In genomic region chr17:80058311-80058955, GRCh38 we compare ENCODE assay signal across 23 cellular contexts. TPM values are rescaled to one million over a fixed set of nuclear protein-coding genes. Genes with fewer than 3 reads are reported as not detected.
DNase-seq lines count a peak whose midpoint lies in the region; ATAC-seq, FAIRE-seq and TF ChIP-seq lines count a peak whose summit lies in the region.
"Had no signal": no experiment of that assay in that cellular context is flagged by ENCODE, and none has a peak within 500 bp of the region (broad histone marks: within the 10 kb centered on the region; RNA-seq: fewer than 3 reads in every experiment).

No MANE protein-coding gene starts in this region.

- peak overlapping the region in 1 of 2 donors; percentile 41 for H3K27ac ChIP-seq in kidney (ENCODE audit: low read depth in 2 of 2, low read length in 2 of 2)
- H3K27ac ChIP-seq: A549 had no signal

- no peak overlapping the region for H3K4me3 ChIP-seq in kidney (ENCODE audit: low read length in 2 of 2)
- H3K4me3 ChIP-seq: A549, GM23338 had no signal

- H3K4me1 ChIP-seq in kidney (ENCODE audit: control insufficient read depth in 1 of 2, insufficient read depth in 1 of 2, low read depth in 1 of 2, low read length in 2 of 2) = peaks cover 6 to 11% of the 10 kb centered on the region in 2 donors

- H3K4me3 Mint-ChIP-seq in T-helper 17 cell = no peak overlapping the region
- H3K4me3 Mint-ChIP-seq: CD4-positive, alpha-beta memory T cell; GM23338; H9; HFFc6 had no signal

- no peak for TF ChIP-seq CTCF in kidney (IDR thresholded peaks at IDR 0.05; ENCODE audit: borderline replicate concordance, extremely low read depth, insufficient read depth)

- no peaks in the 10 kb centered on the region for H3K36me3 ChIP-seq in kidney (ENCODE audit: control insufficient read depth in 1 of 2, insufficient read depth in 2 of 2, low read length in 2 of 2)

- no peak overlapping the region for H3K9ac ChIP-seq in kidney (ENCODE audit: low read length in 2 of 2)

- no peak for FAIRE-seq in kidney (lab: Jason Lieb, UNC)
- FAIRE-seq: A549, GM12891, GM18507 had no signal

- intact Hi-C loops in kidney (cut with DNase I) = no loop called here

- no peaks in the 10 kb centered on the region for H3K9me3 ChIP-seq in T-helper 17 cell (ENCODE audit: control insufficient read depth, low read length, poor library complexity, severe bottlenecking)
- H3K9me3 ChIP-seq in kidney (ENCODE audit: control insufficient read depth in 1 of 2, low read length in 2 of 2) = no peaks in the 10 kb centered on the region
- H3K9me3 ChIP-seq: A549 had no signal

- no peaks in the 10 kb centered on the region for H3K36me3 Mint-ChIP-seq in T-helper 17 cell (ENCODE audit: low read depth)
- H3K36me3 Mint-ChIP-seq: CD4-positive, alpha-beta memory T cell had no signal

- H3K4me1 Mint-ChIP-seq in T-helper 17 cell = peaks cover 2% of the 10 kb centered on the region
- H3K4me1 Mint-ChIP-seq: CD4-positive, alpha-beta memory T cell had no signal

- peaks cover 9% of the 10 kb centered on the region for H3K27me3 Mint-ChIP-seq in T-helper 17 cell
- H3K27me3 Mint-ChIP-seq: CD4-positive, alpha-beta memory T cell had no signal

- DNase-seq in D341Med (ENCODE audit: low spot score) (peak; percentile 25), T-helper 17 cell (no peak), kidney (peak; percentile 62), HUDEP-2 (lab: John Stamatoyannopoulos, UW; ENCODE audit: unreplicated experiment in 76 of 76) (no peak), dedifferentiated amniotic fluid mesenchymal stem cell (ENCODE audit: extremely low spot score) (no peak), NCI-H146 treated with DMSO at 0.1 percent for 48 hours (lab: John Stamatoyannopoulos, UW; ENCODE audit: unreplicated experiment) (no peak)
- DNase-seq: 8988T; ACHN; AML-193; C1 segment of cervical spinal cord; Calu3; CD4-positive, alpha-beta memory T cell; COR-L47; DMS153; DMS79 treated with DMSO at 0.1 percent for 48 hours; GF-D8; HFFc6 had no signal

- H3K27ac Mint-ChIP-seq in T-helper 17 cell = peak overlapping the region; percentile 63
- H3K27ac Mint-ChIP-seq: CD4-positive, alpha-beta memory T cell; GM23338; HFFc6 had no signal

- no peak for ATAC-seq in T-helper 17 cell
- ATAC-seq: GM23338, HCT116 had no signal

RNA-seq across cellular contexts. Expression of gene CCDC40, which starts 22.0 kb away (rescaled TPM):
- 1 to 10 TPM; 3.4 to 4.5 TPM for total RNA-seq in T-helper 17 cell
- total RNA-seq in kidney = 22.6 TPM
- 5.1 TPM for polyA plus RNA-seq in kidney (ENCODE audit: insufficient read depth, low read depth, low replicate concordance)
- polyA plus RNA-seq: CD4-positive, alpha-beta memory T cell had no signal

RNA-seq across cellular contexts. Expression of gene TBC1D16, which starts 22.8 kb away (rescaled TPM):
- 1 to 10 TPM; 1.9 to 2.6 TPM for total RNA-seq in T-helper 17 cell
- total RNA-seq in kidney = 68.0 TPM
- 9.1 TPM for polyA plus RNA-seq in kidney (ENCODE audit: insufficient read depth, low read depth, low replicate concordance)

RNA-seq across cellular contexts. Expression of gene GAA, which starts 42.9 kb away (rescaled TPM):
- 10 to 100 TPM; 16.7 to 23.8 TPM for total RNA-seq in T-helper 17 cell
- 62.3 TPM for total RNA-seq in kidney
- polyA plus RNA-seq in kidney (ENCODE audit: insufficient read depth, low read depth, low replicate concordance) = 78.7 TPM

Comparison
In these comparisons a context has a peak if more than half of its experiments do, and no peak if none do; other contexts are left out.
1. DNase-seq: peak in D341Med (single experiment) and kidney (single experiment); none in T-helper 17 cell (0 of 3), HUDEP-2 (0 of 76), dedifferentiated amniotic fluid mesenchymal stem cell (single experiment) and NCI-H146 treated with DMSO at 0.1 percent for 48 hours (single experiment).
2. RNA of gene TBC1D16, which starts 22.8 kb away (total RNA-seq): 68.0 TPM in kidney (single experiment); 1.9 to 2.6 TPM in T-helper 17 cell; every median in the first group is over 10 times any median in the second.